Comparison of ENCODE assay signal across 23 cellular contexts in genomic region chr1:201892211-201892610, GRCh38. TPM values are rescaled to one million over a fixed set of nuclear protein-coding genes. Genes with fewer than 3 reads are reported as not detected.
"Had no signal": no experiment of that assay in that cellular context is flagged by ENCODE, and none has a peak within 500 bp of the region (broad histone marks: within the 10 kb centered on the region; RNA-seq: fewer than 3 reads in every experiment).

No MANE protein-coding gene starts in this region.

- DNase-seq: activated CD4-positive, alpha-beta T cell treated with anti-CD3 and anti-CD28 coated beads, Interleukin-2, amount 10 ng/mL, durations not matched to agents 7 days and 5 days; activated CD4-positive, CD25-positive, alpha-beta regulatory T cell treated with anti-CD3 and anti-CD28 coated beads, Interleukin-2, amount 50 U/mL, for 72 hours; activated CD8-positive, alpha-beta T cell treated with anti-CD3 and anti-CD28 coated beads, Interleukin-2, amount 10 ng/mL, durations not matched to agents 7 days and 5 days; activated gamma-delta T cell; activated naive CD4-positive, alpha-beta T cell treated with anti-CD3 and anti-CD28 coated beads, Interleukin-2, amount 50 U/mL, for 16 hours; activated naive CD8-positive, alpha-beta T cell treated with anti-CD3 and anti-CD28 coated beads, Interleukin-2, amount 50 U/mL, for 24 hours; anterior cingulate cortex; dermis blood vessel endothelial cell; effector memory CD8-positive, alpha-beta T cell; head of caudate nucleus; left cardiac atrium; nucleus accumbens; retina; stimulated activated CD4-positive, alpha-beta T cell treated with anti-CD3 and anti-CD28 coated beads, Interleukin-4, amount 100 ng/mL, for 4 hours; stimulated activated naive CD8-positive, alpha-beta T cell treated with anti-CD3 and anti-CD28 coated beads, Interleukin-15, Interleukin-2, amounts not matched to agents 100 U/mL and 50 U/mL, for 24 hours; T-cell; transverse colon; uterus had no signal

- H3K27me3 ChIP-seq: uterus had no signal

- ATAC-seq: activated CD8-positive, alpha-beta T cell treated with anti-CD3 and anti-CD28 coated beads, Interleukin-2, amount 10 ng/mL, durations not matched to agents 7 days and 5 days; activated naive CD8-positive, alpha-beta T cell treated with anti-CD3 and anti-CD28 coated beads, Interleukin-2, amount 50 U/mL, for 24 hours; effector memory CD8-positive, alpha-beta T cell; esophagus mucosa; left cardiac atrium; stimulated activated naive CD8-positive, alpha-beta T cell treated with anti-CD3 and anti-CD28 coated beads, Interleukin-15, Interleukin-2, amounts not matched to agents 100 U/mL and 50 U/mL, for 24 hours; T-cell had no signal

- H3K4me3 ChIP-seq: transverse colon, uterus had no signal

- H3K36me3 ChIP-seq: transverse colon, uterus had no signal

- H3K9me3 ChIP-seq: transverse colon, uterus had no signal

- H3K27ac ChIP-seq: parathyroid adenoma, VCaP had no signal

RNA-seq across cellular contexts. Expression of gene LMOD1, which starts 54.1 kb away (rescaled TPM):
- total RNA-seq: activated CD4-positive, alpha-beta T cell treated with anti-CD3 and anti-CD28 coated beads, Interleukin-2, amount 10 ng/mL, durations not matched to agents 7 days and 5 days; activated CD8-positive, alpha-beta T cell treated with anti-CD3 and anti-CD28 coated beads, Interleukin-2, amount 10 ng/mL, durations not matched to agents 7 days and 5 days; activated T-helper 1 cell treated with anti-CD3 and anti-CD28 coated beads, Interleukin-12 subunit alpha, Interleukin-12 subunit beta, Interleukin-2, Interleukin-4 antibody, amounts not matched to agents 30 ng/mL and 10 ng/mL and 1 ng/mL, durations not matched to agents 14 hours and 24 hours and 36 hours; mononuclear cell had no signal
